Comparison of ENCODE assay signal across 12 cellular contexts in genomic region chr21:34670962-34671348, GRCh38. TPM values are rescaled to one million over a fixed set of nuclear protein-coding genes. Genes with fewer than 3 reads are reported as not detected.
DNase-seq lines count a peak whose midpoint lies in the region; ATAC-seq, FAIRE-seq and TF ChIP-seq lines count a peak whose summit lies in the region.
"Had no signal": no experiment of that assay in that cellular context is flagged by ENCODE, and none has a peak within 500 bp of the region (broad histone marks: within the 10 kb centered on the region; RNA-seq: fewer than 3 reads in every experiment).

No MANE protein-coding gene starts in this region.

- H3F3A ChIP-seq in neural cell (ENCODE audit: insufficient read depth, low read length, poor library complexity, severe bottlenecking), result no peaks in the 10 kb centered on the region

- no peak for ATAC-seq in CD8-positive, alpha-beta T cell
- no peak for ATAC-seq in HG02678 (IDR thresholded peaks at IDR 0.05; ENCODE audit: unreplicated experiment)

- no peak for TF ChIP-seq RAD21 in neural cell (conservative IDR thresholded peaks at IDR 0.05)

- no peaks in the 10 kb centered on the region for H3K9me2 ChIP-seq in neural cell (ENCODE audit: insufficient read depth, low read length)

- H4K20me1 ChIP-seq in neural cell (ENCODE audit: insufficient read depth), result no peaks in the 10 kb centered on the region

- H3K4me1 Mint-ChIP-seq in CD8-positive, alpha-beta T cell (ENCODE audit: low read depth), result peaks cover 11% of the 10 kb centered on the region

- CTCF ChIA-PET in CD8-positive, alpha-beta T cell (lab: Charles Lee), result interaction anchor here (1.5 kb wide), 1 partner anchor 41 kb away, joined by 4 read pairs; no protein-coding TSS in a partner anchor

- H3K79me2 ChIP-seq in neural cell (replicated peaks; ENCODE audit: insufficient read depth, low read length), result no peaks in the 10 kb centered on the region

- no peak for TF ChIP-seq CTCF in CD8-positive, alpha-beta T cell (IDR thresholded peaks at IDR 0.05)
- TF ChIP-seq CTCF in coronary artery (IDR thresholded peaks at IDR 0.05), result no peak
- no peak for TF ChIP-seq CTCF in neural cell (IDR thresholded peaks at IDR 0.05; ENCODE audit: poor library complexity, severe bottlenecking)

- no peak overlapping the region for H2AFZ ChIP-seq in neural cell (ENCODE audit: low read depth, low read length)

- H3K4me2 ChIP-seq in neural cell (ENCODE audit: low read length), result no peak overlapping the region

- H3K27ac ChIP-seq in CD8-positive, alpha-beta T cell (ENCODE audit: low read depth, low read length), result no peak overlapping the region
- no peak overlapping the region for H3K27ac ChIP-seq in coronary artery
- H3K27ac ChIP-seq in neural cell (ENCODE audit: low read length), result no peak overlapping the region
- H3K27ac ChIP-seq: epithelial cell of prostate had no signal

- H3K9me3 ChIP-seq in CD8-positive, alpha-beta T cell (ENCODE audit: low read length), result no peaks in the 10 kb centered on the region
- H3K9me3 ChIP-seq in neural cell (ENCODE audit: low read length), result no peaks in the 10 kb centered on the region

- peaks cover 11% of the 10 kb centered on the region for H3K27me3 ChIP-seq in CD8-positive, alpha-beta T cell (ENCODE audit: insufficient read depth, low read length)
- H3K27me3 ChIP-seq in neural cell (ENCODE audit: insufficient read depth, low read depth, low read length), result peaks cover 64% of the 10 kb centered on the region

- H3K4me1 ChIP-seq in CD8-positive, alpha-beta T cell (ENCODE audit: insufficient read depth, low read length), result peaks cover 15% of the 10 kb centered on the region

- no peaks in the 10 kb centered on the region for H3K36me3 ChIP-seq in CD8-positive, alpha-beta T cell (ENCODE audit: insufficient read depth, low read length)
- H3K36me3 ChIP-seq in neural cell (ENCODE audit: insufficient read depth, low read length), result no peaks in the 10 kb centered on the region

- no peak overlapping the region for H3K27ac Mint-ChIP-seq in CD8-positive, alpha-beta T cell
- H3K27ac Mint-ChIP-seq: activated CD8-positive, alpha-beta memory T cell treated with anti-CD3 and anti-CD28 coated beads, Interleukin-2, amount 10 ng/mL, durations not matched to agents 7 days and 5 days had no signal

- H3K9me3 Mint-ChIP-seq in CD8-positive, alpha-beta T cell, result no peaks in the 10 kb centered on the region

- peak overlapping the region; percentile 46 for H3K4me3 ChIP-seq in CD8-positive, alpha-beta T cell (ENCODE audit: low read depth, low read length)
- H3K4me3 ChIP-seq in coronary artery (peak overlapping the region; percentile 73), neural cell (ENCODE audit: low read length) (peak overlapping the region; percentile 63)

- H3K4me3 Mint-ChIP-seq in CD8-positive, alpha-beta T cell, result peak overlapping the region; percentile 43

- peaks cover 53% of the 10 kb centered on the region for H3K27me3 Mint-ChIP-seq in CD8-positive, alpha-beta T cell (ENCODE audit: low read depth)

- no peak overlapping the region for H3K9ac ChIP-seq in neural cell (ENCODE audit: low read length)

- DNase-seq in CD8-positive, alpha-beta T cell, result no peak
- DNase-seq in GM19239 (ENCODE audit: insufficient read length, low spot score), result no peak
- DNase-seq in coronary artery (ENCODE audit: low spot score), result no peak
- no peak for DNase-seq in posterior vena cava (ENCODE audit: low spot score)
- DNase-seq in NCI-H2196 treated with DMSO at 0.1 percent for 48 hours (lab: John Stamatoyannopoulos, UW; ENCODE audit: unreplicated experiment), result no peak
- no peak for DNase-seq in OCI-M2 (lab: John Stamatoyannopoulos, UW; ENCODE audit: unreplicated experiment)
- DNase-seq: activated CD8-positive, alpha-beta memory T cell treated with anti-CD3 and anti-CD28 coated beads, Interleukin-2, amount 10 ng/mL, durations not matched to agents 7 days and 5 days; posterior cingulate gyrus; stimulated activated naive CD4-positive, alpha-beta T cell had no signal

- no peaks in the 10 kb centered on the region for H3K36me3 Mint-ChIP-seq in CD8-positive, alpha-beta T cell
- H3K36me3 Mint-ChIP-seq: activated CD8-positive, alpha-beta memory T cell treated with anti-CD3 and anti-CD28 coated beads, Interleukin-2, amount 10 ng/mL, durations not matched to agents 7 days and 5 days had no signal

- FAIRE-seq in GM19239 (lab: Jason Lieb, UNC), result peak; percentile 58

- intact Hi-C loops in CD8-positive, alpha-beta T cell (cut with DNase I, micrococcal nuclease), result no loop called here
- intact Hi-C loops in posterior vena cava (cut with DNase I), result no loop called here

- TF ChIP-seq EP300 in neural cell (conservative IDR thresholded peaks at IDR 0.05; ENCODE audit: poor library complexity, severe bottlenecking), result no peak

- POLR2A ChIA-PET in CD8-positive, alpha-beta T cell (lab: Charles Lee), result no interaction called here

TF ChIP-seq in neural cell, 6 proteins besides CTCF, POLR2A, EP300 and RAD21:
- TF ChIP-seq MXI1 (conservative IDR thresholded peaks at IDR 0.05; ENCODE audit: poor library complexity, severe bottlenecking) (no peak), POLR2AphosphoS5 (IDR thresholded peaks at IDR 0.05) (no peak), TAF1 (IDR thresholded peaks at IDR 0.05; ENCODE audit: low read depth) (no peak), REST (IDR thresholded peaks at IDR 0.05; ENCODE audit: borderline replicate concordance) (no peak), EZH2 (IDR thresholded peaks at IDR 0.05; ENCODE audit: borderline replicate concordance, insufficient read depth, low read length, poor library complexity, severe bottlenecking) (no peak), SMC3 (conservative IDR thresholded peaks at IDR 0.05; ENCODE audit: poor library complexity) (no peak)

RNA-seq across cellular contexts. Expression of gene CLIC6, which starts 2.2 kb away (rescaled TPM):
- total RNA-seq in CD8-positive, alpha-beta T cell, result under 1 TPM; 0.08 to 0.16 TPM
- polyA plus RNA-seq in neural cell, result 0.16 and 0.32 TPM in 2 replicates
- 0.23 TPM in 1 of 2 replicates, not detected in the other for polyA minus RNA-seq in neural cell
- 1 to 10 TPM; 3.0 to 5.0 TPM for total RNA-seq in posterior vena cava

RNA-seq across cellular contexts. Expression of gene RCAN1, which starts 56.0 kb away (rescaled TPM):
- total RNA-seq in CD8-positive, alpha-beta T cell, result 1 to 10 TPM in 1 of 2 experiments, under 1 TPM in 1; 0.73 to 1.0 TPM
- polyA plus RNA-seq in neural cell, result 43.3 and 46.0 TPM in 2 replicates
- 29.2 and 37.6 TPM in 2 replicates for polyA minus RNA-seq in neural cell
- total RNA-seq in posterior vena cava, result 100 to 1,000 TPM in 1 of 2 donors, 10 to 100 TPM in 1; 59.6 to 180 TPM

Comparison
In these comparisons a context has a peak if more than half of its experiments do, and no peak if none do; other contexts are left out.
1. RNA of gene RCAN1, which starts 56.0 kb away (total RNA-seq): 59.6 to 180 TPM in posterior vena cava; 0.73 to 1.0 TPM in CD8-positive, alpha-beta T cell; every median in the first group is over 10 times any median in the second.
2. Peak in every context shown above with its lines, with median percentiles within 50 percentile points of each other: H3K4me3 ChIP-seq.